Comparison of ENCODE assay signal across 15 cellular contexts in the genomic region with DNA sequence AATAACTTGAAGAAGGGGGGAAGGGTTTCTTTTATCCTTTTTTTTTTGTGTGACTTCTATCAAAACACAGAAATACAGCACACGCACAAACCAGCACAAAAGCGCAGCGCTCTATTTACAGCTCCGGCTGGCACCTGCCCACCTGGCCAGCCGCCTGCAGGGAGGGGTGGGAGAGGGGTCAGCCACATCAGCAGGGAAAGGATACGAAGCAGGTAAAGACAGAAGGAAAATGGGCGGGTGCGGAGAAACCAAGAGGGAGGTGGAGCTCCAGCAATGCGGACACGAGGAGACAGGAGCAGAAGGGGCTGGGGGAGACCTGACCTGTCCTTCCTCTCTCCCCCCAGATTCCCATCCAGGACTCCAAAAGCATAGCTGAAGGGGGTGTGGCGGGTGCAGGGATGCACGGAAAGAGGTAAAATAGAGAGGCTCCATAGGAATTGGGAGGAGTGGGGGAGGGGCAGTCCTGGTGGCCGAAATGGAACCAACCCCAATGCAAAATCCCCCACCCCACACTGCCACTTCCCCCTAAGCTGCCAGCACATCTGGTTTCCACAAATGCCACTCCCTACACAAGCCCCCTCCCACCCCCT. TPM values are rescaled to one million over a fixed set of nuclear protein-coding genes. Genes with fewer than 3 reads are reported as not detected.
A peak's percentile ranks its signal among the peaks of the same experiment; 100 is the strongest.
DNase-seq lines count a peak whose midpoint lies in the region; ATAC-seq, FAIRE-seq and TF ChIP-seq lines count a peak whose summit lies in the region.
"Had no signal": no experiment of that assay in that cellular context is flagged by ENCODE, and none has a peak within 500 bp of the region (broad histone marks: within the 10 kb centered on the region; RNA-seq: fewer than 3 reads in every experiment).

No MANE protein-coding gene starts in this region.

- H3K27me3 ChIP-seq in astrocyte (ENCODE audit: insufficient read depth, low read length): no peaks in the 10 kb centered on the region
- no peaks in the 10 kb centered on the region for H3K27me3 ChIP-seq in osteoblast (ENCODE audit: insufficient read depth, low read length)
- H3K27me3 ChIP-seq: spleen, suprapubic skin had no signal

- peaks cover 4% of the 10 kb centered on the region for H3K36me3 ChIP-seq in astrocyte (ENCODE audit: insufficient read depth, low read length)
- peaks cover 39% of the 10 kb centered on the region for H3K36me3 ChIP-seq in osteoblast (ENCODE audit: insufficient read depth, low read length)

- POLR2A ChIA-PET in activated CD4-positive, alpha-beta T cell treated with anti-CD3 and anti-CD28 coated beads, Interleukin-2, amount 10 ng/mL, durations not matched to agents 7 days and 5 days (lab: Charles Lee): no interaction called here

- H3K4me2 ChIP-seq in astrocyte (ENCODE audit: low read length) (no peak overlapping the region), osteoblast (ENCODE audit: insufficient read depth, low read length) (no peak overlapping the region)

- FAIRE-seq in astrocyte (lab: Jason Lieb, UNC): no peak

- intact Hi-C loops in posterior vena cava (cut with DNase I): no loop called here

- H3K9me3 ChIP-seq in astrocyte (ENCODE audit: insufficient read depth, low read depth, low read length) (no peaks in the 10 kb centered on the region), osteoblast (ENCODE audit: low read depth, low read length) (no peaks in the 10 kb centered on the region)
- H3K9me3 ChIP-seq: spleen, suprapubic skin had no signal

- H3K9ac ChIP-seq in astrocyte (ENCODE audit: low read length): no peak overlapping the region

- no peak overlapping the region for H2AFZ ChIP-seq in astrocyte (ENCODE audit: low read depth, low read length)
- H2AFZ ChIP-seq in osteoblast (ENCODE audit: low read length): no peak overlapping the region

- H3K4me3 ChIP-seq in astrocyte (ENCODE audit: insufficient read depth, low read depth, low read length) (no peak overlapping the region), osteoblast (ENCODE audit: insufficient read depth, low read length) (no peak overlapping the region)
- H3K4me3 ChIP-seq: suprapubic skin had no signal

- H3K4me1 Mint-ChIP-seq in activated CD4-positive, alpha-beta T cell treated with anti-CD3 and anti-CD28 coated beads, Interleukin-2, amount 10 ng/mL, durations not matched to agents 7 days and 5 days: peaks cover 53% of the 10 kb centered on the region
- H3K4me1 Mint-ChIP-seq in astrocyte (ENCODE audit: low read depth, unreplicated experiment): peaks cover 18% of the 10 kb centered on the region

- no peak overlapping the region for H3K27ac ChIP-seq in astrocyte (ENCODE audit: low read depth, low read length)
- no peak overlapping the region for H3K27ac ChIP-seq in osteoblast (ENCODE audit: low read depth, low read length)
- H3K27ac ChIP-seq: suprapubic skin, VCaP had no signal

- H3K4me1 ChIP-seq in astrocyte (ENCODE audit: insufficient read depth, low read length) (no peaks in the 10 kb centered on the region), osteoblast (ENCODE audit: insufficient read depth, low read length) (no peaks in the 10 kb centered on the region)
- H3K4me1 ChIP-seq: suprapubic skin had no signal

- H3K9me3 Mint-ChIP-seq in activated CD4-positive, alpha-beta T cell treated with anti-CD3 and anti-CD28 coated beads, Interleukin-2, amount 10 ng/mL, durations not matched to agents 7 days and 5 days: no peaks in the 10 kb centered on the region
- H3K9me3 Mint-ChIP-seq in astrocyte (ENCODE audit: unreplicated experiment): no peaks in the 10 kb centered on the region

- no peak for ATAC-seq in HG02981 (IDR thresholded peaks at IDR 0.05; ENCODE audit: unreplicated experiment)

- H4K20me1 ChIP-seq in astrocyte (ENCODE audit: insufficient read depth, low read length) (peaks cover 40% of the 10 kb centered on the region), osteoblast (ENCODE audit: insufficient read depth, low read length) (peaks cover 25% of the 10 kb centered on the region)

- no peaks in the 10 kb centered on the region for H3K27me3 Mint-ChIP-seq in activated CD4-positive, alpha-beta T cell treated with anti-CD3 and anti-CD28 coated beads, Interleukin-2, amount 10 ng/mL, durations not matched to agents 7 days and 5 days
- no peaks in the 10 kb centered on the region for H3K27me3 Mint-ChIP-seq in astrocyte (ENCODE audit: low read depth, unreplicated experiment)

- CTCF ChIA-PET in activated CD4-positive, alpha-beta T cell treated with anti-CD3 and anti-CD28 coated beads, Interleukin-2, amount 10 ng/mL, durations not matched to agents 7 days and 5 days (lab: Charles Lee): no interaction called here

- H3K4me3 Mint-ChIP-seq in activated CD4-positive, alpha-beta T cell treated with anti-CD3 and anti-CD28 coated beads, Interleukin-2, amount 10 ng/mL, durations not matched to agents 7 days and 5 days: no peak overlapping the region
- peak overlapping the region; percentile 29 for H3K4me3 Mint-ChIP-seq in astrocyte (ENCODE audit: unreplicated experiment)

- peaks cover 45% of the 10 kb centered on the region for H3K36me3 Mint-ChIP-seq in activated CD4-positive, alpha-beta T cell treated with anti-CD3 and anti-CD28 coated beads, Interleukin-2, amount 10 ng/mL, durations not matched to agents 7 days and 5 days (ENCODE audit: low read depth)
- H3K36me3 Mint-ChIP-seq in astrocyte (ENCODE audit: low read depth, unreplicated experiment): peaks cover 19% of the 10 kb centered on the region

- H3K79me2 ChIP-seq in astrocyte (ENCODE audit: insufficient read depth, low read length) (peaks cover 14% of the 10 kb centered on the region), osteoblast (ENCODE audit: insufficient read depth, low read length) (peaks cover 3% of the 10 kb centered on the region)

- TF ChIP-seq CTCF in astrocyte (IDR thresholded peaks at IDR 0.05; ENCODE audit: insufficient read depth, low read depth, low read length) (no peak), osteoblast (IDR thresholded peaks at IDR 0.05; ENCODE audit: extremely low read depth, low read depth, low read length) (no peak)

- no peak for DNase-seq in activated CD4-positive, alpha-beta T cell treated with anti-CD3 and anti-CD28 coated beads, Interleukin-2, amount 10 ng/mL, durations not matched to agents 7 days and 5 days
- no peak for DNase-seq in activated CD4-positive, alpha-beta T cell treated with anti-CD3 and anti-CD28 coated beads for 1 hour
- DNase-seq in NCI-H146 treated with DMSO at 0.1 percent for 48 hours (lab: John Stamatoyannopoulos, UW; ENCODE audit: unreplicated experiment) (peak; percentile 77), astrocyte (ENCODE audit: low read depth) (no peak), osteoblast (ENCODE audit: insufficient read length, low spot score, missing footprints) (peak; percentile 75), posterior vena cava (ENCODE audit: low spot score) (no peak), DMS 273 treated with DMSO at 0.1 percent for 48 hours (lab: John Stamatoyannopoulos, UW) (no peak)
- DNase-seq: activated T-cell treated with anti-CD3 and anti-CD28 coated beads, Interleukin-2, amount 50 U/mL, for 1 hour; DMS153; OCI-M1 had no signal

- peak overlapping the region; percentile 88 for H3K27ac Mint-ChIP-seq in activated CD4-positive, alpha-beta T cell treated with anti-CD3 and anti-CD28 coated beads, Interleukin-2, amount 10 ng/mL, durations not matched to agents 7 days and 5 days
- H3K27ac Mint-ChIP-seq in astrocyte (ENCODE audit: unreplicated experiment): no peak overlapping the region

RNA-seq across cellular contexts. Expression of gene CXCR5, which starts 14.1 kb away (rescaled TPM):
- total RNA-seq in activated CD4-positive, alpha-beta T cell treated with anti-CD3 and anti-CD28 coated beads, Interleukin-2, amount 10 ng/mL, durations not matched to agents 7 days and 5 days: under 1 TPM; 0.50 to 0.52 TPM
- 0.07 and 0.12 TPM in 2 replicates for total RNA-seq in astrocyte
- total RNA-seq in osteoblast: not detected in 2 replicates
- total RNA-seq in posterior vena cava: under 1 TPM in 1 of 2 donors, not detected in 1; 0.10 TPM
- total RNA-seq: osteocyte, suprapubic skin had no signal

RNA-seq across cellular contexts. Expression of gene BCL9L, which starts 27.9 kb away (rescaled TPM):
- 100 to 1,000 TPM; 103 to 109 TPM for total RNA-seq in activated CD4-positive, alpha-beta T cell treated with anti-CD3 and anti-CD28 coated beads, Interleukin-2, amount 10 ng/mL, durations not matched to agents 7 days and 5 days
- 128 and 138 TPM in 2 replicates for total RNA-seq in astrocyte
- 27.9 and 28.3 TPM in 2 replicates for total RNA-seq in osteoblast
- total RNA-seq in posterior vena cava: 10 to 100 TPM; 89.2 to 89.5 TPM

RNA-seq across cellular contexts. Expression of gene UPK2, which starts 58.3 kb away (rescaled TPM):
- total RNA-seq in activated CD4-positive, alpha-beta T cell treated with anti-CD3 and anti-CD28 coated beads, Interleukin-2, amount 10 ng/mL, durations not matched to agents 7 days and 5 days: under 1 TPM in 1 of 2 experiments, not detected in 1; 0.60 TPM
- total RNA-seq in astrocyte (0.43 TPM in 1 of 2 replicates, not detected in the other), osteoblast (not detected in 2 replicates), posterior vena cava (not detected)
- total RNA-seq: spleen, suprapubic skin had no signal

Comparison
In these comparisons a context has a peak if more than half of its experiments do, and no peak if none do; other contexts are left out.
1. DNase-seq: peak in NCI-H146 treated with DMSO at 0.1 percent for 48 hours (single experiment) and osteoblast (single experiment); none in activated CD4-positive, alpha-beta T cell treated with anti-CD3 and anti-CD28 coated beads, Interleukin-2, amount 10 ng/mL, durations not matched to agents 7 days and 5 days (single experiment), activated CD4-positive, alpha-beta T cell treated with anti-CD3 and anti-CD28 coated beads for 1 hour (single experiment), astrocyte (single experiment), posterior vena cava (single experiment) and DMS 273 treated with DMSO at 0.1 percent for 48 hours (single experiment).